In genomic region chr6:5813625-5814027, GRCh38 we compare ENCODE assay signal across 13 cellular contexts.
DNase-seq lines count a peak whose midpoint lies in the region; ATAC-seq and TF ChIP-seq lines count a peak whose summit lies in the region.
"Had no signal": no experiment of that assay in that cellular context is flagged by ENCODE, and none has a peak within 500 bp of the region (broad histone marks: within the 10 kb centered on the region; RNA-seq: fewer than 3 reads in every experiment).

No MANE protein-coding gene starts in this region.

- peak; percentile 93 for ATAC-seq in GM18861 (IDR thresholded peaks at IDR 0.05; ENCODE audit: unreplicated experiment)
- peak; percentile 76 for ATAC-seq in HG02678 (IDR thresholded peaks at IDR 0.05; ENCODE audit: unreplicated experiment)
- ATAC-seq in GM21723 (IDR thresholded peaks at IDR 0.05; ENCODE audit: unreplicated experiment) = no peak
- ATAC-seq in foreskin keratinocyte = no peak
- no peak for ATAC-seq in HG02798 (IDR thresholded peaks at IDR 0.05; ENCODE audit: poor library complexity, unreplicated experiment)

- H3K4me3 ChIP-seq in BLaER1 treated with 17β-estradiol and CSF1 and Interleukin-3, amounts not matched to agents 10 nM and 100 nM = no peak overlapping the region

- H3K4me2 ChIP-seq in BLaER1 treated with 17β-estradiol and CSF1 and Interleukin-3, amounts not matched to agents 10 nM and 100 nM = peak overlapping the region in 7 of 11 experiments; percentile 9 to 41 (median 32); a peak in 9 of 22 replicates

- TF ChIP-seq CTCF in foreskin keratinocyte (conservative IDR thresholded peaks at IDR 0.05) = no peak

- peaks cover 0 to 22% (median 6%) of the 10 kb centered on the region in 10 experiments; a peak in 12 of 20 replicates for H3K4me1 ChIP-seq in BLaER1 treated with 17β-estradiol and CSF1 and Interleukin-3, amounts not matched to agents 10 nM and 100 nM
- no peaks in the 10 kb centered on the region for H3K4me1 ChIP-seq in foreskin keratinocyte

- no peaks in the 10 kb centered on the region for H3K36me3 ChIP-seq in BLaER1 treated with 17β-estradiol and CSF1 and Interleukin-3, amounts not matched to agents 10 nM and 100 nM
- H3K36me3 ChIP-seq: brain microvascular endothelial cell had no signal

- no peaks in the 10 kb centered on the region for H4K20me1 ChIP-seq in BLaER1 treated with 17β-estradiol and CSF1 and Interleukin-3, amounts not matched to agents 10 nM and 100 nM

- peaks cover 16 to 37% (median 30%) of the 10 kb centered on the region in 11 experiments for H3K9me3 ChIP-seq in BLaER1 treated with 17β-estradiol and CSF1 and Interleukin-3, amounts not matched to agents 10 nM and 100 nM (replicated peaks in 1 of 11)

- H3K27me3 ChIP-seq in BLaER1 treated with 17β-estradiol and CSF1 and Interleukin-3, amounts not matched to agents 10 nM and 100 nM = no peaks in the 10 kb centered on the region
- H3K27me3 ChIP-seq in foreskin keratinocyte = no peaks in the 10 kb centered on the region
- H3K27me3 ChIP-seq: brain microvascular endothelial cell had no signal

- DNase-seq in OCI-M1 (lab: John Stamatoyannopoulos, UW) = peak; percentile 49
- DNase-seq in foreskin keratinocyte = no peak
- no peak for DNase-seq in stimulated activated CD4-positive, alpha-beta T cell treated with anti-CD3 and anti-CD28 coated beads, Interleukin-4, amount 100 ng/mL, for 24 hours
- DNase-seq: brain microvascular endothelial cell; mesendoderm; NCI-H748 treated with DMSO at 0.1 percent for 48 hours; posterior cingulate gyrus; stimulated activated CD4-positive, alpha-beta T cell treated with anti-CD3 and anti-CD28 coated beads, Interleukin-4, amount 100 ng/mL, for 1 hour had no signal

- H3K27ac ChIP-seq in BLaER1 treated with 17β-estradiol and CSF1 and Interleukin-3, amounts not matched to agents 10 nM and 100 nM = no peak overlapping the region
- H3K27ac ChIP-seq in foreskin keratinocyte = no peak overlapping the region
- H3K27ac ChIP-seq: brain microvascular endothelial cell had no signal

- H3K9ac ChIP-seq in BLaER1 treated with 17β-estradiol and CSF1 and Interleukin-3, amounts not matched to agents 10 nM and 100 nM = no peak overlapping the region

Comparison
In these comparisons a context has a peak if more than half of its experiments do, and no peak if none do; other contexts are left out.
1. ATAC-seq: peak in GM18861 (single experiment) and HG02678 (single experiment); none in GM21723 (single experiment), foreskin keratinocyte (single experiment) and HG02798 (single experiment).